Comparison of ENCODE assay signal across 11 cellular contexts in the genomic region with DNA sequence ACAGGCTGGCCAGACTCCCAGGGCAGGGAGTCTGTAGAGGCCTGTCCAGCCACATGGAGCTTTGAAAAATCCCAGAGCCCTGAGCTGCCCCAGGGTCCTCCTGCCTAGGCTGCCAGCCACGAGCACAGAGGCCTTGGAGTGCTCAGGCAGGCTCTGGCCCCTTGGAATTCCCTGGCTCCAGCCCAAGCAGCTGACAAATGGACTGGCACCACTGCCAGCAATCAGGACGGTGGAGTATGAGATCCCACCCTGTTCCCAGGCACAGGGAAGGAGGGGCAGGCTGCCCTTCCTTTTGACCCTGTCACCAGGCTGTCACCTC. TPM values are rescaled to one million over a fixed set of nuclear protein-coding genes. Genes with fewer than 3 reads are reported as not detected.
A peak's percentile ranks its signal among the peaks of the same experiment; 100 is the strongest.
DNase-seq lines count a peak whose midpoint lies in the region; ATAC-seq and TF ChIP-seq lines count a peak whose summit lies in the region.
"Had no signal": no experiment of that assay in that cellular context is flagged by ENCODE, and none has a peak within 500 bp of the region (broad histone marks: within the 10 kb centered on the region; RNA-seq: fewer than 3 reads in every experiment).

No MANE protein-coding gene starts in this region.

- H2AFZ ChIP-seq in hepatocyte (no peak overlapping the region), Karpas-422 (ENCODE audit: low read length) (no peak overlapping the region)

- no peak for TF ChIP-seq CTCF in ascending aorta (IDR thresholded peaks at IDR 0.05)
- TF ChIP-seq CTCF in hepatocyte (IDR thresholded peaks at IDR 0.05; ENCODE audit: poor library complexity) = no peak
- no peak for TF ChIP-seq CTCF in GM10248 (IDR thresholded peaks at IDR 0.05; ENCODE audit: control extremely low read depth, extremely low read depth, low read depth, missing control alignments)

- 34% methylated on average over 2 of the region's 2 CpGs for WGBS in hepatocyte (ENCODE audit: low lambda C conversion rate, missing lambda C conversion rate)

- no peak overlapping the region for H3K4me3 ChIP-seq in ascending aorta
- no peak overlapping the region for H3K4me3 ChIP-seq in hepatocyte
- H3K4me3 ChIP-seq in Karpas-422 (ENCODE audit: low read length) = no peak overlapping the region

- POLR2A ChIA-PET in GM10248 (lab: Yijun Ruan, JAX) = no interaction called here

- intact Hi-C loops in ascending aorta (cut with DNase I) (loop anchor here (2.0 kb wide), 1 partner anchor 36 kb away; no protein-coding TSS in a partner anchor), posterior vena cava (cut with DNase I) (loop anchor here in 1 of 2 donors (5.0 kb wide), 1 partner anchor 979 kb away; no protein-coding TSS in a partner anchor)

- peaks cover 6 to 60% of the 10 kb centered on the region in 2 donors for H3K4me1 ChIP-seq in ascending aorta
- peaks cover 19% of the 10 kb centered on the region for H3K4me1 ChIP-seq in hepatocyte (ENCODE audit: insufficient read depth)
- no peaks in the 10 kb centered on the region for H3K4me1 ChIP-seq in Karpas-422 (ENCODE audit: low read length)

- DNase-seq in Daoy (ENCODE audit: low read depth) (peak; percentile 71), ascending aorta (ENCODE audit: low spot score in 2 of 2) (peak; percentile 47 to 92), hepatocyte (ENCODE audit: low spot score) (peak; percentile 70), posterior vena cava (ENCODE audit: low spot score) (peak; percentile 81), GM10248 (ENCODE audit: extremely low spot score) (no peak), Karpas-422 (no peak)
- DNase-seq: activated naive CD8-positive, alpha-beta T cell treated with anti-CD3 and anti-CD28 coated beads for 36 hours; foreskin fibroblast; NCI-H510A treated with DMSO at 0.1 percent for 48 hours had no signal

- H3K9me2 ChIP-seq in hepatocyte (replicated peaks; ENCODE audit: insufficient read depth) (no peaks in the 10 kb centered on the region), Karpas-422 (replicated peaks; ENCODE audit: insufficient read depth, low read length) (no peaks in the 10 kb centered on the region)

- no peaks in the 10 kb centered on the region for H4K20me1 ChIP-seq in hepatocyte (ENCODE audit: insufficient read depth, poor library complexity, severe bottlenecking)
- H4K20me1 ChIP-seq in Karpas-422 (ENCODE audit: insufficient read depth, low read depth, low read length) = no peaks in the 10 kb centered on the region

- no peaks in the 10 kb centered on the region for H3K79me2 ChIP-seq in hepatocyte
- no peaks in the 10 kb centered on the region for H3K79me2 ChIP-seq in Karpas-422 (ENCODE audit: low read length)

- H3K9me3 ChIP-seq in ascending aorta = no peaks in the 10 kb centered on the region
- no peaks in the 10 kb centered on the region for H3K9me3 ChIP-seq in hepatocyte (ENCODE audit: low read depth)
- no peaks in the 10 kb centered on the region for H3K9me3 ChIP-seq in Karpas-422 (ENCODE audit: low read length)

- peak overlapping the region; percentile 52 for H3K4me2 ChIP-seq in hepatocyte
- no peak overlapping the region for H3K4me2 ChIP-seq in Karpas-422 (ENCODE audit: low read depth, low read length, poor library complexity, severe bottlenecking)

- peak overlapping the region; percentile 54 to 84 for H3K27ac ChIP-seq in ascending aorta
- H3K27ac ChIP-seq in hepatocyte = peak overlapping the region; percentile 77
- H3K27ac ChIP-seq in Karpas-422 (ENCODE audit: low read length) = no peak overlapping the region

- H3K27me3 ChIP-seq in ascending aorta = no peaks in the 10 kb centered on the region
- no peaks in the 10 kb centered on the region for H3K27me3 ChIP-seq in hepatocyte
- H3K27me3 ChIP-seq in Karpas-422 (ENCODE audit: low read length) = no peaks in the 10 kb centered on the region

- H3K36me3 ChIP-seq in ascending aorta (no peaks in the 10 kb centered on the region), hepatocyte (replicated peaks; ENCODE audit: insufficient read depth, low read depth) (no peaks in the 10 kb centered on the region), Karpas-422 (ENCODE audit: insufficient read depth, low read length) (no peaks in the 10 kb centered on the region)

- CTCF ChIA-PET in GM10248 (lab: Yijun Ruan, JAX) = interaction anchor here (1.0 to 3.0 kb wide), 6 partner anchors 10 to 144 kb away, joined by 3 to 19 read pairs (median 5); no protein-coding TSS in a partner anchor

- ATAC-seq in GM18870 (IDR thresholded peaks at IDR 0.05; ENCODE audit: unreplicated experiment) (no peak), HG03025 (IDR thresholded peaks at IDR 0.05; ENCODE audit: low FRiP score, unreplicated experiment) (no peak)

- H3K9ac ChIP-seq in Karpas-422 (ENCODE audit: low read length) = no peak overlapping the region

RNA-seq across cellular contexts. Expression of gene CMKLR1, which starts 26.3 kb away (rescaled TPM):
- 0.51 and 0.89 TPM in 2 replicates for total RNA-seq in Daoy (2014; rRNA removed; shearing (Covaris generic))
- total RNA-seq in ascending aorta (45.3 TPM), hepatocyte (1.4 and 2.2 TPM in 2 replicates), posterior vena cava (10 to 100 TPM; 44.6 to 53.4 TPM)
- 1.5 and 3.1 TPM in 2 replicates for polyA plus RNA-seq in hepatocyte
- total RNA-seq in Karpas-422 (2014; rRNA removed; shearing (Covaris generic); ENCODE audit: low replicate concordance) = not detected in 2 replicates
- total RNA-seq: activated naive CD8-positive, alpha-beta T cell treated with anti-CD3 and anti-CD28 coated beads for 36 hours had no signal

Comparison
In these comparisons a context has a peak if more than half of its experiments do, and no peak if none do; other contexts are left out.
1. DNase-seq: peak in Daoy (single experiment), ascending aorta (2 of 2), hepatocyte (single experiment) and posterior vena cava (single experiment); none in GM10248 (single experiment) and Karpas-422 (single experiment).
2. RNA of gene CMKLR1, which starts 26.3 kb away (total RNA-seq): 44.6 to 53.4 TPM in posterior vena cava and 45.3 TPM in ascending aorta (single experiment); 1.4 to 2.2 TPM in hepatocyte, 0.51 to 0.89 TPM in Daoy and not detected in Karpas-422; every median in the first group is over 10 times any median in the second.